Comparison of ENCODE assay signal across 17 cellular contexts in the genomic region with DNA sequence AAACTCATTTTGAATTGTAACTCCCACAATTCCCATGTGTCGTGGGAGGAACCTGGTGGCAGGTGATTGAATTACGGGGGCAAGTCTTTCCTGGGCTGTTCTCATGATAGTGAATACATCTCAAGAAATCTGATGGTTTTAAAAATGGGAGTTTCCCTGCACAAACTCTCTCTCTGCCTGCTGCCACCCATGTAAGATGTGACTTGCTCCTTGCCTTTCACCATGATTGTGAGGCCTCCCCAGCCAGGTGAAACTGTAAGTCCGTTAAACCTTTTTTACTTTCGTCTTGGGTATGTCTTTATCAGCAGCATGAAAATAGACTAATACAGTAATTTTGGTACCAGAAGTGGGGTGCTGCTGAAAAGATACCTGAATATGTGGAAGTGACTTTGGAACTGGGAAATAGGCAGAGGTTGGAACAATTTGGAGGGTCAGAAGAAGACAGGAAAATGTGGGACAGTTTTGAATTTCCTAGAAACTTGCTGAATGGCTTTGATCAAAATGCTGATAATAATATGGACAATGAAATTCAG.
"Had no signal": no experiment of that assay in that cellular context is flagged by ENCODE, and none has a peak within 500 bp of the region (broad histone marks: within the 10 kb centered on the region; RNA-seq: fewer than 3 reads in every experiment).

No MANE protein-coding gene starts in this region.

- H3K27me3 Mint-ChIP-seq: activated CD4-positive, alpha-beta T cell treated with anti-CD3 and anti-CD28 coated beads, Interleukin-2, amount 10 ng/mL, durations not matched to agents 24 days and 14 days; central memory CD8-positive, alpha-beta T cell; natural killer cell treated with Interleukin-12 subunit alpha and Interleukin-12 subunit beta and Interleukin-15 and Interleukin-18, amount 100 ng/mL, for 72 hours had no signal

- H3K4me1 Mint-ChIP-seq: brain had no signal

- ATAC-seq: lower lobe of right lung; natural killer cell treated with Interleukin-12 subunit alpha and Interleukin-12 subunit beta and Interleukin-15 and Interleukin-18, amount 100 ng/mL, for 72 hours; stimulated activated effector memory CD8-positive, alpha-beta T cell treated with anti-CD3 and anti-CD28 coated beads, Interleukin-12 subunit alpha, Interleukin-12 subunit beta, amount 100 ng/mL, for 72 hours had no signal

- H3K9me3 Mint-ChIP-seq: central memory CD8-positive, alpha-beta T cell; stimulated activated effector memory CD8-positive, alpha-beta T cell treated with anti-CD3 and anti-CD28 coated beads, Interleukin-12 subunit alpha, Interleukin-12 subunit beta, amount 100 ng/mL, for 72 hours had no signal

- DNase-seq: activated CD4-positive, alpha-beta T cell treated with anti-CD3 and anti-CD28 coated beads, Interleukin-2, amount 10 ng/mL, durations not matched to agents 24 days and 14 days; activated gamma-delta T cell treated with Interleukin-2 at 50 U/mL for 16 hours; anterior cingulate cortex; colonic mucosa; erythroblast; hypothalamus; islet precursor cell; lower lobe of right lung; sigmoid colon; stimulated activated CD4-positive, alpha-beta T cell treated with anti-CD3 and anti-CD28 coated beads, Interleukin-4, amount 100 ng/mL, for 24 hours; stomach; T1000; trophoblast cell had no signal

- H3K27ac Mint-ChIP-seq: activated CD4-positive, alpha-beta T cell treated with anti-CD3 and anti-CD28 coated beads, Interleukin-2, amount 10 ng/mL, durations not matched to agents 24 days and 14 days; brain; natural killer cell treated with Interleukin-12 subunit alpha and Interleukin-12 subunit beta and Interleukin-15 and Interleukin-18, amount 100 ng/mL, for 72 hours; stimulated activated effector memory CD8-positive, alpha-beta T cell treated with anti-CD3 and anti-CD28 coated beads, Interleukin-12 subunit alpha, Interleukin-12 subunit beta, amount 100 ng/mL, for 72 hours had no signal

- H3K4me3 Mint-ChIP-seq: activated CD4-positive, alpha-beta T cell treated with anti-CD3 and anti-CD28 coated beads, Interleukin-2, amount 10 ng/mL, durations not matched to agents 24 days and 14 days; brain; central memory CD8-positive, alpha-beta T cell; natural killer cell treated with Interleukin-12 subunit alpha and Interleukin-12 subunit beta and Interleukin-15 and Interleukin-18, amount 100 ng/mL, for 72 hours; stimulated activated effector memory CD8-positive, alpha-beta T cell treated with anti-CD3 and anti-CD28 coated beads, Interleukin-12 subunit alpha, Interleukin-12 subunit beta, amount 100 ng/mL, for 72 hours had no signal
